In the genomic region with DNA sequence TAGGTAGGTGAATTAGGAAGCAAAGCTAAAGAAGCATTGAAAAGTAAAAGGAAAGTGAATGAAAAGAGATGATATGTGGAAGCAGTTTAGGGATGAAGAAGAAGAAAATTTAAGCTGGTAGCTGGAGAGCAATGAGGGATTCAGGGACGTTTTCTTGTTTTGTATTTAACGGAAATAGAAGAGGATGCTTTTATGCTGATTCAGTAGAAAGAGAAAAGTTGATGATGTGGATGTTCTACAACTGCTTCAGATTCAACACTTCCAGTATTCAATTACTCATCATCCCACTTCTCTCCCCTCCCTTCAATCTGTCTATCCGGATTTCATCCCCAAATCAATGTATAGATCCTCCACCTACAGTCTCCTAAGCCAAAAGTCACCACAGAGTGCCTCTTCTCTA, we compare ENCODE assay signal across 1 cellular context.
TF ChIP-seq lines count a peak whose summit lies in the region.

No MANE protein-coding gene starts in this region.

TF ChIP-seq in SK-N-SH, 30 proteins besides CTCF, POLR2A, EP300 and RAD21 (continued from another document):
- TF ChIP-seq, protein P1, sequence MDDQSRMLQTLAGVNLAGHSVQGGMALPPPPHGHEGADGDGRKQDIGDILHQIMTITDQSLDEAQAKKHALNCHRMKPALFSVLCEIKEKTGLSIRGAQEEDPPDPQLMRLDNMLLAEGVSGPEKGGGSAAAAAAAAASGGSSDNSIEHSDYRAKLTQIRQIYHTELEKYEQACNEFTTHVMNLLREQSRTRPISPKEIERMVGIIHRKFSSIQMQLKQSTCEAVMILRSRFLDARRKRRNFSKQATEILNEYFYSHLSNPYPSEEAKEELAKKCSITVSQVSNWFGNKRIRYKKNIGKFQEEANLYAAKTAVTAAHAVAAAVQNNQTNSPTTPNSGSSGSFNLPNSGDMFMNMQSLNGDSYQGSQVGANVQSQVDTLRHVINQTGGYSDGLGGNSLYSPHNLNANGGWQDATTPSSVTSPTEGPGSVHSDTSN (IDR thresholded peaks at IDR 0.05), result no peak
TF ChIP-seq in SK-N-SH: peak in this region for 0.
